Comparison of ENCODE assay signal across 23 cellular contexts in genomic region chr10:133017203-133017601, GRCh38.
DNase-seq lines count a peak whose midpoint lies in the region; ATAC-seq, FAIRE-seq and TF ChIP-seq lines count a peak whose summit lies in the region.
"Had no signal": no experiment of that assay in that cellular context is flagged by ENCODE, and none has a peak within 500 bp of the region (broad histone marks: within the 10 kb centered on the region; RNA-seq: fewer than 3 reads in every experiment).

No MANE protein-coding gene starts in this region.

- no peak overlapping the region for H2AFZ ChIP-seq in H1 (ENCODE audit: low read length)
- H2AFZ ChIP-seq in neuronal stem cell (ENCODE audit: low read length): no peak overlapping the region

- no peak for TF ChIP-seq CTCF in H1 (IDR thresholded peaks at IDR 0.05; ENCODE audit: control extremely low read depth in 1 of 3, insufficient read depth in 1 of 3, low read depth in 1 of 3, low read length in 3 of 3)

- no peak for TF ChIP-seq RAD21 in H1 (IDR thresholded peaks at IDR 0.05 in 1 of 2, conservative IDR thresholded peaks at IDR 0.05 in 1 of 2; ENCODE audit: low read depth in 2 of 2, low read length in 2 of 2)

- TF ChIP-seq EP300 in H1 (IDR thresholded peaks at IDR 0.05; ENCODE audit: borderline replicate concordance in 1 of 2, low read depth in 2 of 2, low read length in 2 of 2): no peak

- no peak overlapping the region for H3K18ac ChIP-seq in H1 (ENCODE audit: extremely low read depth, low read length)
- H3K18ac ChIP-seq in neuronal stem cell (ENCODE audit: low read length): no peak overlapping the region

- POLR2A ChIA-PET in H1 (lab: Charles Lee; ENCODE audit: partially characterized antibody): no interaction called here

- H2BK12ac ChIP-seq in H1 (ENCODE audit: low read depth, low read length): no peak overlapping the region
- no peak overlapping the region for H2BK12ac ChIP-seq in neuronal stem cell (ENCODE audit: low read length)

- H4K8ac ChIP-seq in H1 (ENCODE audit: extremely low read depth, insufficient read depth, low read length) (no peak overlapping the region), neuronal stem cell (ENCODE audit: low read depth, low read length) (no peak overlapping the region)

- H2BK20ac ChIP-seq in H1 (ENCODE audit: low read length): no peak overlapping the region

- H3K4ac ChIP-seq in H1 (replicated peaks; ENCODE audit: insufficient read length, low read depth, low read length) (no peak overlapping the region), neuronal stem cell (ENCODE audit: low read length) (no peak overlapping the region)

- no peak overlapping the region for H2BK15ac ChIP-seq in H1 (ENCODE audit: low read length)
- no peak overlapping the region for H2BK15ac ChIP-seq in neuronal stem cell (ENCODE audit: low read length)

- no peaks in the 10 kb centered on the region for H3K79me2 ChIP-seq in H1 (ENCODE audit: control insufficient read depth in 1 of 2, insufficient read depth in 2 of 2, low read length in 2 of 2)

- H3K27me3 ChIP-seq in right cardiac atrium (ENCODE audit: control insufficient read depth, insufficient read depth) (no peaks in the 10 kb centered on the region), H1 (replicated peaks in 1 of 4; ENCODE audit: control insufficient read depth in 3 of 4, extremely low read depth in 1 of 4, insufficient read depth in 3 of 4, low read length in 3 of 4) (no peaks in the 10 kb centered on the region), neuronal stem cell (ENCODE audit: control insufficient read depth in 3 of 3, insufficient read depth in 3 of 3, low read depth in 1 of 3, low read length in 3 of 3) (no peaks in the 10 kb centered on the region)
- H3K27me3 ChIP-seq: BLaER1 treated with 17β-estradiol and CSF1 and Interleukin-3, amounts not matched to agents 10 nM and 100 nM had no signal

- H3K27ac ChIP-seq in right cardiac atrium (ENCODE audit: low read length) (no peak overlapping the region), H1 (ENCODE audit: low read depth, low read length) (no peak overlapping the region), neuronal stem cell (replicated peaks; ENCODE audit: low read length) (no peak overlapping the region)
- H3K27ac ChIP-seq: BLaER1 treated with 17β-estradiol and CSF1 and Interleukin-3, amounts not matched to agents 10 nM and 100 nM; C4-2B had no signal

- H2BK5ac ChIP-seq in H1 (ENCODE audit: low read depth, low read length): no peak overlapping the region
- H2BK5ac ChIP-seq in neuronal stem cell (ENCODE audit: low read length): no peak overlapping the region

- H3K4me3 ChIP-seq in right cardiac atrium (ENCODE audit: low read length) (no peak overlapping the region), H1 (ENCODE audit: extremely low read depth in 1 of 4, insufficient read depth in 2 of 4, low read depth in 3 of 4, low read length in 4 of 4) (no peak overlapping the region), neuronal stem cell (ENCODE audit: low read length in 2 of 2) (no peak overlapping the region)
- H3K4me3 ChIP-seq: BLaER1 treated with 17β-estradiol and CSF1 and Interleukin-3, amounts not matched to agents 10 nM and 100 nM had no signal

- H2BK120ac ChIP-seq in H1 (replicated peaks; ENCODE audit: low read depth, low read length) (no peak overlapping the region), neuronal stem cell (ENCODE audit: low read depth, low read length) (no peak overlapping the region)

- H3K79me1 ChIP-seq in H1 (ENCODE audit: low read depth, low read length) (no peaks in the 10 kb centered on the region), neuronal stem cell (ENCODE audit: low read depth, low read length) (peaks cover 2% of the 10 kb centered on the region)

- ATAC-seq in right cardiac atrium: no peak
- no peak for ATAC-seq in Right ventricle myocardium superior (ENCODE audit: poor library complexity)
- ATAC-seq in GM21723 (IDR thresholded peaks at IDR 0.05; ENCODE audit: unreplicated experiment): no peak
- ATAC-seq: CD8-positive, alpha-beta T cell had no signal

- DNase-seq in right cardiac atrium: peak; percentile 8 to 47 (median 44)
- no peak for DNase-seq in Right ventricle myocardium superior
- no peak for DNase-seq in H1 (ENCODE audit: low read depth in 1 of 2, low spot score in 2 of 2)
- DNase-seq in neuronal stem cell (ENCODE audit: low spot score): no peak
- DNase-seq in stimulated activated naive CD4-positive, alpha-beta T cell (lab: John Stamatoyannopoulos, UW): no peak
- DNase-seq in AG08396 (ENCODE audit: low spot score): no peak
- DNase-seq: 8988T; ACHN; AML-193; Caco-2; Calu3; CD4-positive, alpha-beta T cell; CD8-positive, alpha-beta T cell; DMS79 treated with DMSO at 0.1 percent for 48 hours; GF-D8 had no signal

- H3K23me2 ChIP-seq in H1 (ENCODE audit: low read depth, low read length): no peaks in the 10 kb centered on the region

- intact Hi-C loops in right cardiac atrium (cut with DNase I): no loop called here
- intact Hi-C loops in Right ventricle myocardium superior (cut with DNase I): no loop called here

- CTCF ChIA-PET in H1 (lab: Charles Lee; ENCODE audit: partially characterized antibody): interaction anchor here (0.6 kb wide), 1 partner anchor 284 kb away, joined by 3 read pairs; no protein-coding TSS in a partner anchor

- H3K36me3 ChIP-seq in H1 (ENCODE audit: control insufficient read depth in 2 of 4, insufficient read depth in 4 of 4, low read length in 3 of 4): no peaks in the 10 kb centered on the region
- H3K36me3 ChIP-seq in neuronal stem cell (replicated peaks in 1 of 2; ENCODE audit: control insufficient read depth in 2 of 2, insufficient read depth in 2 of 2, low read length in 2 of 2): no peaks in the 10 kb centered on the region
- H3K36me3 ChIP-seq: BLaER1 treated with 17β-estradiol and CSF1 and Interleukin-3, amounts not matched to agents 10 nM and 100 nM had no signal

- H3K9ac ChIP-seq in H1 (replicated peaks in 1 of 4; ENCODE audit: extremely low read depth in 1 of 4, low read depth in 3 of 4, low read length in 3 of 4): no peak overlapping the region
- H3K9ac ChIP-seq in neuronal stem cell (ENCODE audit: low read depth, low read length, poor library complexity): no peak overlapping the region
- H3K9ac ChIP-seq: BLaER1 treated with 17β-estradiol and CSF1 and Interleukin-3, amounts not matched to agents 10 nM and 100 nM had no signal

- H4K5ac ChIP-seq in H1 (ENCODE audit: insufficient read length, low read depth, low read length): no peak overlapping the region

- no peak overlapping the region for H3K23ac ChIP-seq in H1 (ENCODE audit: insufficient read length)
- no peak overlapping the region for H3K23ac ChIP-seq in neuronal stem cell (ENCODE audit: low read depth, low read length, poor library complexity)

- no peaks in the 10 kb centered on the region for H4K20me1 ChIP-seq in H1 (replicated peaks in 1 of 2; ENCODE audit: control insufficient read depth in 1 of 2, insufficient read depth in 2 of 2, low read length in 2 of 2)
- H4K20me1 ChIP-seq: BLaER1 treated with 17β-estradiol and CSF1 and Interleukin-3, amounts not matched to agents 10 nM and 100 nM had no signal

- no peak overlapping the region for H3K56ac ChIP-seq in H1 (replicated peaks; ENCODE audit: insufficient read length, low read depth, low read length)

- H3K9me3 ChIP-seq in right cardiac atrium (ENCODE audit: control insufficient read depth, low read length) (no peaks in the 10 kb centered on the region), H1 (ENCODE audit: insufficient read depth in 2 of 2, low read depth in 1 of 2, low read length in 1 of 2) (no peaks in the 10 kb centered on the region), neuronal stem cell (replicated peaks in 1 of 2; ENCODE audit: control insufficient read depth in 2 of 2, insufficient read depth in 1 of 2, low read depth in 1 of 2, low read length in 2 of 2) (peaks cover 0 to 1% of the 10 kb centered on the region in 2 donors)
- H3K9me3 ChIP-seq: Caco-2 had no signal

- H4K91ac ChIP-seq in H1 (replicated peaks; ENCODE audit: insufficient read length, low read length): no peak overlapping the region
- H4K91ac ChIP-seq in neuronal stem cell (ENCODE audit: low read depth, low read length, poor library complexity): no peak overlapping the region

- H3K4me1 ChIP-seq in right cardiac atrium (ENCODE audit: control insufficient read depth, insufficient read depth, low read length): no peaks in the 10 kb centered on the region
- H3K4me1 ChIP-seq in H1 (replicated peaks in 1 of 4; ENCODE audit: control insufficient read depth in 3 of 4, insufficient read depth in 4 of 4, low read length in 3 of 4): no peaks in the 10 kb centered on the region
- no peaks in the 10 kb centered on the region for H3K4me1 ChIP-seq in neuronal stem cell (ENCODE audit: control insufficient read depth in 2 of 2, insufficient read depth in 1 of 2, low read depth in 1 of 2, low read length in 2 of 2)

- 94% methylated on average over 27 of the region's 27 CpGs for WGBS in right cardiac atrium
- 93% methylated on average over 23 of the region's 27 CpGs; no CpG with 5 or more reads in 1 of the 2 experiments for WGBS in H1 (ENCODE audit: extremely low coverage in 1 of 2, insufficient coverage in 1 of 2, insufficient read length in 1 of 2, insufficient replicate concordance in 2 of 2, low coverage in 1 of 2, low lambda C conversion rate in 2 of 2, missing lambda C conversion rate in 1 of 2), 2 experiments
- WGBS in neuronal stem cell (ENCODE audit: extremely low coverage in 2 of 2, insufficient read length in 2 of 2, insufficient replicate concordance in 1 of 2), 2 donors: no CpG with 5 or more reads among the region's 27 CpGs

- no peak for FAIRE-seq in H1 (lab: Jason Lieb, UNC)
- FAIRE-seq: A204.1, D721Med, G401.6, GM12891, GM19239 had no signal

- TF ChIP-seq POLR2A in H1 (IDR thresholded peaks at IDR 0.05; ENCODE audit: control extremely low read depth in 1 of 2, low read depth in 2 of 2, low read length in 2 of 2): no peak

- H3K4me2 ChIP-seq in H1 (ENCODE audit: insufficient read depth in 1 of 2, low read depth in 2 of 2, low read length in 2 of 2): no peak overlapping the region
- no peak overlapping the region for H3K4me2 ChIP-seq in neuronal stem cell (ENCODE audit: insufficient read depth, low read length, poor library complexity, severe bottlenecking)
- H3K4me2 ChIP-seq: BLaER1 treated with 17β-estradiol and CSF1 and Interleukin-3, amounts not matched to agents 10 nM and 100 nM had no signal

- H2AK5ac ChIP-seq in H1 (ENCODE audit: low read depth, low read length): no peak overlapping the region
- peak overlapping the region; percentile 94 for H2AK5ac ChIP-seq in neuronal stem cell (ENCODE audit: low read depth, low read length)

- no peak overlapping the region for H3K14ac ChIP-seq in H1 (ENCODE audit: insufficient read length)
- no peak overlapping the region for H3K14ac ChIP-seq in neuronal stem cell (ENCODE audit: low read length)

TF ChIP-seq in H1, 55 proteins besides CTCF, POLR2A, EP300 and RAD21:
- TF ChIP-seq EGR1 (IDR thresholded peaks at IDR 0.05; ENCODE audit: borderline replicate concordance, low read depth, low read length) (0 out of 2 replicates have a peak, but pooled peaks have one; percentile 33), BCL11A (IDR thresholded peaks at IDR 0.05; ENCODE audit: low read depth in 2 of 2, low read length in 2 of 2) (no peak), KDM1A (IDR thresholded peaks at IDR 0.05; ENCODE audit: borderline replicate concordance, low read length) (no peak), NANOG (IDR thresholded peaks at IDR 0.05; ENCODE audit: insufficient read depth, low read depth, low read length, poor library complexity, severe bottlenecking) (no peak), TEAD4 (IDR thresholded peaks at IDR 0.05; ENCODE audit: low read depth, low read length) (no peak)
TF ChIP-seq in H1: peak in this region for 1.

Comparison
In these comparisons a context has a peak if more than half of its experiments do, and no peak if none do; other contexts are left out.
1. DNase-seq: peak in right cardiac atrium (3 of 3); none in Right ventricle myocardium superior (single experiment), H1 (0 of 2), neuronal stem cell (single experiment), stimulated activated naive CD4-positive, alpha-beta T cell (0 of 6) and AG08396 (single experiment).